8 cellular contexts compared by ENCODE assay signal in the genomic region with DNA sequence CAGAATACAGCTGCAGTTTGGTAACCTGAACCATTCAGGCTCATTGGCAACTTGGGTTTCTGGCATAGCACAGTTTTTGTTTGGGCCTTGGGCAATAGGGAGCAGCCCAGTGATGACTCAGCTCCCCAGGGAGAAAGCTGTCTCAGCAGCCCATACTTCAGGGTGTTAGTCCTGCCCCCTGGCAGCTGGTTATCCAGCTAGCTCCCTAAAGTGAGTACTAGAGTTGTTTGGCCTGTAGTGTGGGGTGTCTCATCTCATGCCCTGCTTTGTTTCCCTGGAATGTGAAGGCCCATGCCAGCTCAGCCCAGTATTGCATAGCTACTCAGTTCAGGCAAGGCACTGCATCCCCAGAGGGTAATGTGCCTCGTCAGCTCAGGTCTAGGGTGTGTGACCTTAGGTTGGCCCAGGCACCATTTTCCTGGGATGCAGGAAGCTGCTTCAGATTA. TPM values are rescaled to one million over a fixed set of nuclear protein-coding genes. Genes with fewer than 3 reads are reported as not detected.
DNase-seq lines count a peak whose midpoint lies in the region; ATAC-seq and TF ChIP-seq lines count a peak whose summit lies in the region.

No MANE protein-coding gene starts in this region.

- H3K27ac ChIP-seq in dorsolateral prefrontal cortex, result peak overlapping the region in 4 of 59 donors; percentile 2 to 20 (median 10)

- H3K4me3 Mint-ChIP-seq in osteocyte (ENCODE audit: unreplicated experiment), result no peak overlapping the region

- peaks cover 31% of the 10 kb centered on the region for H3K4me1 Mint-ChIP-seq in osteocyte (ENCODE audit: unreplicated experiment)

- no peak for TF ChIP-seq CTCF in osteocyte (IDR thresholded peaks at IDR 0.05)
- TF ChIP-seq CTCF in dorsolateral prefrontal cortex (IDR thresholded peaks at IDR 0.05 in 54 of 56, conservative IDR thresholded peaks at IDR 0.05 in 2 of 56; ENCODE audit: low read depth in 1 of 56, partially characterized antibody in 56 of 56), result no peak

- intact Hi-C loops in dorsolateral prefrontal cortex (cut with DNase I), result no loop called here

- ATAC-seq in GM21447 (IDR thresholded peaks at IDR 0.05; ENCODE audit: unreplicated experiment) (no peak), GM19455 (IDR thresholded peaks at IDR 0.05; ENCODE audit: unreplicated experiment) (no peak)

- peaks cover 51% of the 10 kb centered on the region for H3K36me3 Mint-ChIP-seq in osteocyte (ENCODE audit: unreplicated experiment)

- peaks cover 1% of the 10 kb centered on the region for H3K9me3 Mint-ChIP-seq in osteocyte (ENCODE audit: unreplicated experiment)

- no peaks in the 10 kb centered on the region for H3K27me3 ChIP-seq in dorsolateral prefrontal cortex

- DNase-seq in DMS 273 treated with DMSO at 0.1 percent for 48 hours (lab: John Stamatoyannopoulos, UW) (peak; percentile 45), NCI-H2107 treated with DMSO at 0.1 percent for 48 hours (lab: John Stamatoyannopoulos, UW; ENCODE audit: unreplicated experiment) (peak; percentile 74), epidermal melanocyte (ENCODE audit: insufficient read length, low spot score) (peak; percentile 29), osteocyte (ENCODE audit: extremely low spot score, unreplicated experiment) (peak; percentile 90), dorsolateral prefrontal cortex (no peak), HuH-7 (ENCODE audit: low spot score) (no peak)

- H3K27ac Mint-ChIP-seq in osteocyte (ENCODE audit: unreplicated experiment), result peak overlapping the region; percentile 81

- H3K4me3 ChIP-seq in dorsolateral prefrontal cortex, result no peak overlapping the region

- H3K27me3 Mint-ChIP-seq in osteocyte (ENCODE audit: unreplicated experiment), result no peaks in the 10 kb centered on the region

RNA-seq across cellular contexts. Expression of a gene that starts 18.2 kb away (rescaled TPM):
- total RNA-seq in osteocyte (7.1 and 7.3 TPM in 2 replicates), dorsolateral prefrontal cortex (10 to 100 TPM; 10.1 to 23.0 (median 14.9) TPM)

RNA-seq across cellular contexts. Expression of a gene that starts 21.8 kb away (rescaled TPM):
- 85.1 and 86.1 TPM in 2 replicates for total RNA-seq in osteocyte
- 100 to 1,000 TPM in 32 of 120 experiments, 10 to 100 TPM in 88; 74.0 to 139 (median 93.3) TPM for total RNA-seq in dorsolateral prefrontal cortex

RNA-seq across cellular contexts. Expression of a gene that starts 49.0 kb away (rescaled TPM):
- 9.5 and 11.0 TPM in 2 replicates for total RNA-seq in osteocyte
- total RNA-seq in dorsolateral prefrontal cortex, result 10 to 100 TPM in 116 of 120 experiments, 1 to 10 TPM in 4; 8.4 to 20.2 (median 13.3) TPM

Comparison
In these comparisons a context has a peak if more than half of its experiments do, and no peak if none do; other contexts are left out.
1. DNase-seq: peak in DMS 273 treated with DMSO at 0.1 percent for 48 hours (single experiment), NCI-H2107 treated with DMSO at 0.1 percent for 48 hours (single experiment), epidermal melanocyte (single experiment) and osteocyte (single experiment); none in dorsolateral prefrontal cortex (0 of 10) and HuH-7 (single experiment).